Comparison of ENCODE assay signal across 8 cellular contexts in the genomic region with DNA sequence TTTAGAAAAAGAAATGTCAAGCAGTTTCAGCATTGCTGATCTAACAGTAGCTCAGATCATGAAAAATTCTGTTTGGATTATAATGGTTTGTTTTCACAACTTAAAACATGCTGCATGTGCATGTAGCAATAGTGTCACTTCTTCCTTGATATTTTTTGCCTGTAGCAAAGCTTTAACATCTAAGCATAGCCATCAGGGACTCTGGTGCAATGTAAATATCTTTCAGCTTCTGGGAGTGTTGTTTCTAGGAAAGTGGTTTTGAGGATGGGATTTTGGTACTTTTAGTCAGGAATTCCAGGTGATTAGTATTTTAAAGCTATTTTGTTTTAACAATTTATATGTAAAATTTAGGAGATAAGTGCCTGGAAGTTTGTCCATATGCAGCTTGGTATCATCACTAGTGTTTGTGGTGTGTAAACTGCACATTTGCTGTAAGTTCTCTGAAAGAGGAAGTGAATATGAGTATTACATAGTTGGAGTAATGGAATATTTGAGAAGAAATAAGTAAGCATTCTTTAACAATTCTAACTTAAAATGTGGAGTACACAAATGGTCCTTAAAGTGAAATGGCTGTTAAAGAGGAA. TPM values are rescaled to one million over a fixed set of nuclear protein-coding genes. Genes with fewer than 3 reads are reported as not detected.
DNase-seq lines count a peak whose midpoint lies in the region; TF ChIP-seq lines count a peak whose summit lies in the region.

No MANE protein-coding gene starts in this region.

- peaks cover 49 to 55% of the 10 kb centered on the region in 2 experiments for H3K4me1 ChIP-seq in neutrophil (ENCODE audit: control insufficient read depth in 1 of 2, insufficient read depth in 1 of 2, low read depth in 1 of 2, low read length in 1 of 2)

- no peaks in the 10 kb centered on the region for H3K9me3 ChIP-seq in neutrophil

- in situ Hi-C loops in G401 (cut with HindIII; ENCODE audit: low sequenced_read_pairs) = no loop called here

- H3K27me3 ChIP-seq in neutrophil = no peaks in the 10 kb centered on the region

- intact Hi-C loops in head of caudate nucleus (cut with DNase I) = loop anchor here (5.0 to 10.0 kb wide), 2 partner anchors 57 to 161 kb away; a partner anchor contains a TSS

- no peak for TF ChIP-seq CTCF in neutrophil (IDR thresholded peaks at IDR 0.05)

- DNase-seq in G401 (ENCODE audit: low spot score) = peak; percentile 28
- DNase-seq in NOMO-1 treated with dmso at 0.1 percent for 144 hours (lab: John Stamatoyannopoulos, UW; ENCODE audit: unreplicated experiment) = peak; percentile 43
- DNase-seq in dermis blood vessel endothelial cell = peak; percentile 15
- no peak for DNase-seq in HT-29 (ENCODE audit: low spot score)
- DNase-seq in anterior cingulate cortex (lab: John Stamatoyannopoulos, UW) = no peak
- no peak for DNase-seq in NCI-H187 (lab: John Stamatoyannopoulos, UW)
- no peak for DNase-seq in head of caudate nucleus

- H3K36me3 ChIP-seq in neutrophil = peaks cover 4% of the 10 kb centered on the region

- H3K27ac ChIP-seq in neutrophil = peak overlapping the region; percentile 96

- peak overlapping the region; percentile 89 to 100 for H3K4me3 ChIP-seq in neutrophil (ENCODE audit: low read depth in 1 of 2, low read length in 1 of 2)

RNA-seq across cellular contexts. Expression of a gene that starts 1.9 kb away (rescaled TPM):
- 19.2 and 21.4 TPM in 2 replicates for total RNA-seq in G401 (2014; rRNA removed; shearing (Covaris generic))
- 22.0 and 24.7 TPM in 2 replicates for total RNA-seq in dermis blood vessel endothelial cell
- total RNA-seq in HT-29 (2014; rRNA removed; shearing (Covaris generic)) = 9.9 and 12.4 TPM in 2 replicates

Comparison
In these comparisons a context has a peak if more than half of its experiments do, and no peak if none do; other contexts are left out.
1. DNase-seq: peak in G401 (single experiment), NOMO-1 treated with dmso at 0.1 percent for 144 hours (single experiment) and dermis blood vessel endothelial cell (single experiment); none in HT-29 (single experiment), anterior cingulate cortex (0 of 58), NCI-H187 (0 of 2) and head of caudate nucleus (0 of 42).